In genomic region chr11:47415949-47416472, GRCh38 we compare ENCODE assay signal across 8 cellular contexts. TPM values are rescaled to one million over a fixed set of nuclear protein-coding genes. Genes with fewer than 3 reads are reported as not detected.
DNase-seq lines count a peak whose midpoint lies in the region; ATAC-seq and TF ChIP-seq lines count a peak whose summit lies in the region.

No MANE protein-coding gene starts in this region.

- H3K27ac Mint-ChIP-seq in stimulated activated naive CD8-positive, alpha-beta T cell treated with anti-CD3 and anti-CD28 coated beads, Interleukin-15, amount 100 ng/mL, for 72 hours = peak overlapping the region in 1 of 2 donors; percentile 75
- H3K27ac Mint-ChIP-seq in progenitor cell of endocrine pancreas = no peak overlapping the region

- DNase-seq in stimulated activated naive CD8-positive, alpha-beta T cell treated with anti-CD3 and anti-CD28 coated beads, Interleukin-15, amount 100 ng/mL, for 72 hours = no peak
- no peak for DNase-seq in stimulated activated naive CD8-positive, alpha-beta T cell treated with anti-CD3 and anti-CD28 coated beads, Interleukin-15, Interleukin-2, amounts not matched to agents 100 U/mL and 50 U/mL, for 24 hours
- peak; percentile 95 to 96 for DNase-seq in cardiac fibroblast (ENCODE audit: low read depth in 2 of 2)
- DNase-seq in lower lobe of right lung = peak; percentile 92
- DNase-seq in inferior parietal cortex (ENCODE audit: extremely low spot score) = no peak
- DNase-seq in progenitor cell of endocrine pancreas (ENCODE audit: low spot score, unreplicated experiment) = no peak
- DNase-seq in putamen (ENCODE audit: low spot score) = no peak
- DNase-seq in COLO668 (lab: John Stamatoyannopoulos, UW; ENCODE audit: unreplicated experiment) = no peak

- H3K4me3 Mint-ChIP-seq in stimulated activated naive CD8-positive, alpha-beta T cell treated with anti-CD3 and anti-CD28 coated beads, Interleukin-15, amount 100 ng/mL, for 72 hours = no peak overlapping the region
- H3K4me3 Mint-ChIP-seq in progenitor cell of endocrine pancreas (ENCODE audit: low read depth) = no peak overlapping the region

- H3K4me1 ChIP-seq in lower lobe of right lung = peaks cover 30% of the 10 kb centered on the region

- peaks cover 13% of the 10 kb centered on the region for H3K36me3 Mint-ChIP-seq in progenitor cell of endocrine pancreas (ENCODE audit: insufficient read depth)

- peaks cover 33% of the 10 kb centered on the region for H3K4me1 Mint-ChIP-seq in stimulated activated naive CD8-positive, alpha-beta T cell treated with anti-CD3 and anti-CD28 coated beads, Interleukin-15, amount 100 ng/mL, for 72 hours
- peaks cover 2% of the 10 kb centered on the region for H3K4me1 Mint-ChIP-seq in progenitor cell of endocrine pancreas (ENCODE audit: low read depth)

- no peaks in the 10 kb centered on the region for H3K27me3 ChIP-seq in lower lobe of right lung (ENCODE audit: low read depth)

- no peaks in the 10 kb centered on the region for H3K27me3 Mint-ChIP-seq in stimulated activated naive CD8-positive, alpha-beta T cell treated with anti-CD3 and anti-CD28 coated beads, Interleukin-15, amount 100 ng/mL, for 72 hours
- H3K27me3 Mint-ChIP-seq in progenitor cell of endocrine pancreas = no peaks in the 10 kb centered on the region

- H3K9me3 Mint-ChIP-seq in stimulated activated naive CD8-positive, alpha-beta T cell treated with anti-CD3 and anti-CD28 coated beads, Interleukin-15, amount 100 ng/mL, for 72 hours = no peaks in the 10 kb centered on the region
- H3K9me3 Mint-ChIP-seq in progenitor cell of endocrine pancreas (ENCODE audit: low read depth) = no peaks in the 10 kb centered on the region

- ATAC-seq in stimulated activated naive CD8-positive, alpha-beta T cell treated with anti-CD3 and anti-CD28 coated beads, Interleukin-15, amount 100 ng/mL, for 72 hours = peak; percentile 4
- no peak for ATAC-seq in stimulated activated naive CD8-positive, alpha-beta T cell treated with anti-CD3 and anti-CD28 coated beads, Interleukin-15, Interleukin-2, amounts not matched to agents 100 U/mL and 50 U/mL, for 24 hours
- peak; percentile 91 to 93 for ATAC-seq in lower lobe of right lung

- intact Hi-C loops in lower lobe of right lung (cut with DNase I) = no loop called here

- H3K9me3 ChIP-seq in lower lobe of right lung = no peaks in the 10 kb centered on the region

- peaks cover 80% of the 10 kb centered on the region for H3K36me3 ChIP-seq in lower lobe of right lung

- no peak for TF ChIP-seq CTCF in cardiac fibroblast (IDR thresholded peaks at IDR 0.05; ENCODE audit: low read depth, low read length)
- TF ChIP-seq CTCF in lower lobe of right lung (IDR thresholded peaks at IDR 0.05) = no peak
- no peak for TF ChIP-seq CTCF in progenitor cell of endocrine pancreas (IDR thresholded peaks at IDR 0.05; ENCODE audit: unreplicated experiment)

- H3K4me3 ChIP-seq in cardiac fibroblast (replicated peaks in 1 of 2; ENCODE audit: low read depth in 2 of 2, low read length in 2 of 2) = no peak overlapping the region
- H3K4me3 ChIP-seq in lower lobe of right lung = peak overlapping the region; percentile 4

- H3K27ac ChIP-seq in lower lobe of right lung = peak overlapping the region; percentile 85

RNA-seq across cellular contexts. Expression of gene SLC39A13, which starts 7.6 kb away (rescaled TPM):
- total RNA-seq in lower lobe of right lung (48.0 TPM), progenitor cell of endocrine pancreas (38.3 and 42.4 TPM in 2 replicates)

RNA-seq across cellular contexts. Expression of gene PSMC3, which starts 10.2 kb away (rescaled TPM):
- total RNA-seq in lower lobe of right lung (77.1 TPM), progenitor cell of endocrine pancreas (101 and 103 TPM in 2 replicates)

RNA-seq across cellular contexts. Expression of gene RAPSN, which starts 32.9 kb away (rescaled TPM):
- total RNA-seq in lower lobe of right lung = 1.2 TPM
- total RNA-seq in progenitor cell of endocrine pancreas = 0.42 and 0.81 TPM in 2 replicates

RNA-seq across cellular contexts. Expression of gene SPI1, which starts 37.7 kb away (rescaled TPM):
- total RNA-seq in lower lobe of right lung (295 TPM), progenitor cell of endocrine pancreas (not detected in 2 replicates)

Comparison
In these comparisons a context has a peak if more than half of its experiments do, and no peak if none do; other contexts are left out.
1. DNase-seq: peak in cardiac fibroblast (2 of 2) and lower lobe of right lung (single experiment); none in stimulated activated naive CD8-positive, alpha-beta T cell treated with anti-CD3 and anti-CD28 coated beads, Interleukin-15, amount 100 ng/mL, for 72 hours (0 of 2), stimulated activated naive CD8-positive, alpha-beta T cell treated with anti-CD3 and anti-CD28 coated beads, Interleukin-15, Interleukin-2, amounts not matched to agents 100 U/mL and 50 U/mL, for 24 hours (single experiment), inferior parietal cortex (single experiment), progenitor cell of endocrine pancreas (single experiment), putamen (single experiment) and COLO668 (single experiment).